Comparison of ENCODE assay signal across 1 cellular context in genomic region chr1:83998599-83999315, GRCh38.
A peak's percentile ranks its signal among the peaks of the same experiment; 100 is the strongest.
TF ChIP-seq lines count a peak whose summit lies in the region.

A gene with protein sequence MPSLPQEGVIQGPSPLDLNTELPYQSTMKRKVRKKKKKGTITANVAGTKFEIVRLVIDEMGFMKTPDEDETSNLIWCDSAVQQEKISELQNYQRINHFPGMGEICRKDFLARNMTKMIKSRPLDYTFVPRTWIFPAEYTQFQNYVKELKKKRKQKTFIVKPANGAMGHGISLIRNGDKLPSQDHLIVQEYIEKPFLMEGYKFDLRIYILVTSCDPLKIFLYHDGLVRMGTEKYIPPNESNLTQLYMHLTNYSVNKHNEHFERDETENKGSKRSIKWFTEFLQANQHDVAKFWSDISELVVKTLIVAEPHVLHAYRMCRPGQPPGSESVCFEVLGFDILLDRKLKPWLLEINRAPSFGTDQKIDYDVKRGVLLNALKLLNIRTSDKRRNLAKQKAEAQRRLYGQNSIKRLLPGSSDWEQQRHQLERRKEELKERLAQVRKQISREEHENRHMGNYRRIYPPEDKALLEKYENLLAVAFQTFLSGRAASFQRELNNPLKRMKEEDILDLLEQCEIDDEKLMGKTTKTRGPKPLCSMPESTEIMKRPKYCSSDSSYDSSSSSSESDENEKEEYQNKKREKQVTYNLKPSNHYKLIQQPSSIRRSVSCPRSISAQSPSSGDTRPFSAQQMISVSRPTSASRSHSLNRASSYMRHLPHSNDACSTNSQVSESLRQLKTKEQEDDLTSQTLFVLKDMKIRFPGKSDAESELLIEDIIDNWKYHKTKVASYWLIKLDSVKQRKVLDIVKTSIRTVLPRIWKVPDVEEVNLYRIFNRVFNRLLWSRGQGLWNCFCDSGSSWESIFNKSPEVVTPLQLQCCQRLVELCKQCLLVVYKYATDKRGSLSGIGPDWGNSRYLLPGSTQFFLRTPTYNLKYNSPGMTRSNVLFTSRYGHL (minus strand): TSS chr1:83999132. CDS start chr1:83952211, 46,921 bp downstream.

TF ChIP-seq in K562, 482 proteins besides CTCF, POLR2A, EP300 and RAD21 (continued from another document):
- TF ChIP-seq SMAD4 (CRISPR knock-in tag; conservative IDR thresholded peaks at IDR 0.05) (peak; percentile 69; the same call in 1 of the 2 replicates), CBX1 (IDR thresholded peaks at IDR 0.05; ENCODE audit: low read depth) (0 out of 2 replicates have a peak, but pooled peaks have one; percentile 32), NBN (IDR thresholded peaks at IDR 0.05; ENCODE audit: low read depth) (0 out of 2 replicates have a peak, but pooled peaks have one; percentile 33), NRF1 (conservative IDR thresholded peaks at IDR 0.05 in 1 of 2, IDR thresholded peaks at IDR 0.05 in 1 of 2) (0 out of 4 replicates have a peak, but pooled peaks of 1 of the 2 experiments have one; percentile 46), THAP7 (CRISPR knock-in tag; IDR thresholded peaks at IDR 0.05) (no peak), CEBPG (CRISPR knock-in tag; IDR thresholded peaks at IDR 0.05) (no peak), CEBPG (tag; conservative IDR thresholded peaks at IDR 0.05 in 1 of 2, IDR thresholded peaks at IDR 0.05 in 1 of 2) (no peak), BCLAF1 (IDR thresholded peaks at IDR 0.05; ENCODE audit: borderline replicate concordance in 1 of 2, control insufficient read depth in 1 of 2, low read depth in 2 of 2, low read length in 1 of 2) (peak in 1 of 2 experiments; percentile 95; a peak in 2 of 4 replicates), CGGBP1 (CRISPR knock-in tag; IDR thresholded peaks at IDR 0.05) (no peak), NFIC (IDR thresholded peaks at IDR 0.05) (peak; percentile 49; the same call in 1 of the 2 replicates), ZFX (CRISPR knock-in tag; IDR thresholded peaks at IDR 0.05) (0 out of 2 replicates have a peak, but pooled peaks have one; percentile 23), ZNF766 (CRISPR knock-in tag; conservative IDR thresholded peaks at IDR 0.05) (no peak), ZNF830 (CRISPR knock-in tag; IDR thresholded peaks at IDR 0.05) (no peak), E2F3 (CRISPR knock-in tag; IDR thresholded peaks at IDR 0.05) (peak; percentile 82), NR2C1 (IDR thresholded peaks at IDR 0.05) (no peak), NR2C1 (tag; IDR thresholded peaks at IDR 0.05) (no peak), SMARCB1 (IDR thresholded peaks at IDR 0.05; ENCODE audit: insufficient read length, low read depth) (no peak), HDAC1 (IDR thresholded peaks at IDR 0.05) (peak in 1 of 2 experiments; percentile 34; a peak in 1 of 4 replicates), ZNF436 (CRISPR knock-in tag; IDR thresholded peaks at IDR 0.05) (no peak), NFXL1 (CRISPR knock-in tag; IDR thresholded peaks at IDR 0.05) (no peak), ETV5 (CRISPR knock-in tag; IDR thresholded peaks at IDR 0.05; ENCODE audit: low read depth) (peak; percentile 36; the same call in 1 of the 2 replicates), ZNF57 (CRISPR knock-in tag; IDR thresholded peaks at IDR 0.05) (no peak), ATF1 (CRISPR knock-in tag; IDR thresholded peaks at IDR 0.05) (no peak), ATF1 (tag; IDR thresholded peaks at IDR 0.05) (peak; percentile 82), ZNF395 (CRISPR knock-in tag; IDR thresholded peaks at IDR 0.05) (no peak)
- TF ChIP-seq, protein P1, sequence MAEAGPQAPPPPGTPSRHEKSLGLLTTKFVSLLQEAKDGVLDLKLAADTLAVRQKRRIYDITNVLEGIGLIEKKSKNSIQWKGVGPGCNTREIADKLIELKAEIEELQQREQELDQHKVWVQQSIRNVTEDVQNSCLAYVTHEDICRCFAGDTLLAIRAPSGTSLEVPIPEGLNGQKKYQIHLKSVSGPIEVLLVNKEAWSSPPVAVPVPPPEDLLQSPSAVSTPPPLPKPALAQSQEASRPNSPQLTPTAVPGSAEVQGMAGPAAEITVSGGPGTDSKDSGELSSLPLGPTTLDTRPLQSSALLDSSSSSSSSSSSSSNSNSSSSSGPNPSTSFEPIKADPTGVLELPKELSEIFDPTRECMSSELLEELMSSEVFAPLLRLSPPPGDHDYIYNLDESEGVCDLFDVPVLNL (CRISPR knock-in tag; IDR thresholded peaks at IDR 0.05; ENCODE audit: low read depth), result no peak
- TF ChIP-seq, protein P2, sequence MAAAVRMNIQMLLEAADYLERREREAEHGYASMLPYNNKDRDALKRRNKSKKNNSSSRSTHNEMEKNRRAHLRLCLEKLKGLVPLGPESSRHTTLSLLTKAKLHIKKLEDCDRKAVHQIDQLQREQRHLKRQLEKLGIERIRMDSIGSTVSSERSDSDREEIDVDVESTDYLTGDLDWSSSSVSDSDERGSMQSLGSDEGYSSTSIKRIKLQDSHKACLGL (CRISPR knock-in tag; IDR thresholded peaks at IDR 0.05; ENCODE audit: borderline replicate concordance, poor library complexity, severe bottlenecking), result no peak
- TF ChIP-seq, protein P3, sequence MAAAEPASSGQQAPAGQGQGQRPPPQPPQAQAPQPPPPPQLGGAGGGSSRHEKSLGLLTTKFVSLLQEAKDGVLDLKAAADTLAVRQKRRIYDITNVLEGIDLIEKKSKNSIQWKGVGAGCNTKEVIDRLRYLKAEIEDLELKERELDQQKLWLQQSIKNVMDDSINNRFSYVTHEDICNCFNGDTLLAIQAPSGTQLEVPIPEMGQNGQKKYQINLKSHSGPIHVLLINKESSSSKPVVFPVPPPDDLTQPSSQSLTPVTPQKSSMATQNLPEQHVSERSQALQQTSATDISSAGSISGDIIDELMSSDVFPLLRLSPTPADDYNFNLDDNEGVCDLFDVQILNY (CRISPR knock-in tag; IDR thresholded peaks at IDR 0.05), result no peak
- TF ChIP-seq, protein P4, sequence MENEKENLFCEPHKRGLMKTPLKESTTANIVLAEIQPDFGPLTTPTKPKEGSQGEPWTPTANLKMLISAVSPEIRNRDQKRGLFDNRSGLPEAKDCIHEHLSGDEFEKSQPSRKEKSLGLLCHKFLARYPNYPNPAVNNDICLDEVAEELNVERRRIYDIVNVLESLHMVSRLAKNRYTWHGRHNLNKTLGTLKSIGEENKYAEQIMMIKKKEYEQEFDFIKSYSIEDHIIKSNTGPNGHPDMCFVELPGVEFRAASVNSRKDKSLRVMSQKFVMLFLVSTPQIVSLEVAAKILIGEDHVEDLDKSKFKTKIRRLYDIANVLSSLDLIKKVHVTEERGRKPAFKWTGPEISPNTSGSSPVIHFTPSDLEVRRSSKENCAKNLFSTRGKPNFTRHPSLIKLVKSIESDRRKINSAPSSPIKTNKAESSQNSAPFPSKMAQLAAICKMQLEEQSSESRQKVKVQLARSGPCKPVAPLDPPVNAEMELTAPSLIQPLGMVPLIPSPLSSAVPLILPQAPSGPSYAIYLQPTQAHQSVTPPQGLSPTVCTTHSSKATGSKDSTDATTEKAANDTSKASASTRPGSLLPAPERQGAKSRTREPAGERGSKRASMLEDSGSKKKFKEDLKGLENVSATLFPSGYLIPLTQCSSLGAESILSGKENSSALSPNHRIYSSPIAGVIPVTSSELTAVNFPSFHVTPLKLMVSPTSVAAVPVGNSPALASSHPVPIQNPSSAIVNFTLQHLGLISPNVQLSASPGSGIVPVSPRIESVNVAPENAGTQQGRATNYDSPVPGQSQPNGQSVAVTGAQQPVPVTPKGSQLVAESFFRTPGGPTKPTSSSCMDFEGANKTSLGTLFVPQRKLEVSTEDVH (IDR thresholded peaks at IDR 0.05; ENCODE audit: low read depth, partially characterized antibody), result peak; percentile 70
- TF ChIP-seq, protein P5, sequence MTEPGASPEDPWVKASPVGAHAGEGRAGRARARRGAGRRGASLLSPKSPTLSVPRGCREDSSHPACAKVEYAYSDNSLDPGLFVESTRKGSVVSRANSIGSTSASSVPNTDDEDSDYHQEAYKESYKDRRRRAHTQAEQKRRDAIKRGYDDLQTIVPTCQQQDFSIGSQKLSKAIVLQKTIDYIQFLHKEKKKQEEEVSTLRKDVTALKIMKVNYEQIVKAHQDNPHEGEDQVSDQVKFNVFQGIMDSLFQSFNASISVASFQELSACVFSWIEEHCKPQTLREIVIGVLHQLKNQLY (CRISPR knock-in tag; conservative IDR thresholded peaks at IDR 0.05), result no peak
- TF ChIP-seq, protein P6, sequence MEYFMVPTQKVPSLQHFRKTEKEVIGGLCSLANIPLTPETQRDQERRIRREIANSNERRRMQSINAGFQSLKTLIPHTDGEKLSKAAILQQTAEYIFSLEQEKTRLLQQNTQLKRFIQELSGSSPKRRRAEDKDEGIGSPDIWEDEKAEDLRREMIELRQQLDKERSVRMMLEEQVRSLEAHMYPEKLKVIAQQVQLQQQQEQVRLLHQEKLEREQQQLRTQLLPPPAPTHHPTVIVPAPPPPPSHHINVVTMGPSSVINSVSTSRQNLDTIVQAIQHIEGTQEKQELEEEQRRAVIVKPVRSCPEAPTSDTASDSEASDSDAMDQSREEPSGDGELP (CRISPR knock-in tag; IDR thresholded peaks at IDR 0.05; ENCODE audit: borderline replicate concordance), result peak; percentile 92
- TF ChIP-seq, protein P7, sequence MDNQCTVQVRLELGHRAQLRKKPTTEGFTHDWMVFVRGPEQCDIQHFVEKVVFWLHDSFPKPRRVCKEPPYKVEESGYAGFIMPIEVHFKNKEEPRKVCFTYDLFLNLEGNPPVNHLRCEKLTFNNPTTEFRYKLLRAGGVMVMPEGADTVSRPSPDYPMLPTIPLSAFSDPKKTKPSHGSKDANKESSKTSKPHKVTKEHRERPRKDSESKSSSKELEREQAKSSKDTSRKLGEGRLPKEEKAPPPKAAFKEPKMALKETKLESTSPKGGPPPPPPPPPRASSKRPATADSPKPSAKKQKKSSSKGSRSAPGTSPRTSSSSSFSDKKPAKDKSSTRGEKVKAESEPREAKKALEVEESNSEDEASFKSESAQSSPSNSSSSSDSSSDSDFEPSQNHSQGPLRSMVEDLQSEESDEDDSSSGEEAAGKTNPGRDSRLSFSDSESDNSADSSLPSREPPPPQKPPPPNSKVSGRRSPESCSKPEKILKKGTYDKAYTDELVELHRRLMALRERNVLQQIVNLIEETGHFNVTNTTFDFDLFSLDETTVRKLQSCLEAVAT (IDR thresholded peaks at IDR 0.05), result peak in 1 of 2 experiments; percentile 40; a peak in 1 of 4 replicates
